9 cellular contexts compared by ENCODE assay signal in the genomic region with DNA sequence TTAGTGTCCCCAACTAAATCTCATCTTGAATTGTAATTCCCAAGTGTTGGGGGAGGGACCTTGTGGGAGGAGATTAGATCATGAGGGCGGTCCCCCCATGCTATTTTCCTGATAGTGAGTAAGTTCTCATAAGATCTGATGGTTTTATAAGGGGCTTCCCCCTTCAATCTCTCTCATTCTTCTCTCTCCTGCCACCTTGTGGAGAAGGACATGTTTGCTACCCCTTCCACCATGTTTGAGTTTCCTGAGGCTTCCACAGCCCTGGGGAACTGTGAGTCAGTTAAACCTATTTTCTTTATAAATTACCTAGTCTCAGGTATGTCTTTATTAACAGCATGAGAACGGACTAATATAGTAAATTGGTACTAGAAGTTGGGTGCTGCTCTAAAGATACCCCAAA.
DNase-seq lines count a peak whose midpoint lies in the region; ATAC-seq, FAIRE-seq and TF ChIP-seq lines count a peak whose summit lies in the region.
"Had no signal": no experiment of that assay in that cellular context is flagged by ENCODE, and none has a peak within 500 bp of the region (broad histone marks: within the 10 kb centered on the region; RNA-seq: fewer than 3 reads in every experiment).

No MANE protein-coding gene starts in this region.

- no peaks in the 10 kb centered on the region for H3K9me1 ChIP-seq in keratinocyte (ENCODE audit: control insufficient read depth, extremely low read depth, insufficient read depth, low read length)

- no peaks in the 10 kb centered on the region for H3K27me3 Mint-ChIP-seq in T-helper 17 cell
- H3K27me3 Mint-ChIP-seq: central memory CD8-positive, alpha-beta T cell had no signal

- no peaks in the 10 kb centered on the region for H3K4me1 Mint-ChIP-seq in T-helper 17 cell
- H3K4me1 Mint-ChIP-seq: central memory CD8-positive, alpha-beta T cell had no signal

- no peaks in the 10 kb centered on the region for H4K20me1 ChIP-seq in keratinocyte (ENCODE audit: control insufficient read depth, extremely low read depth, insufficient read depth, low read length)

- no peak overlapping the region for H3K4me2 ChIP-seq in keratinocyte (ENCODE audit: control insufficient read depth, extremely low read depth, insufficient read depth, low read depth, low read length)

- dilution Hi-C loops in keratinocyte (cut with MboI; ENCODE audit: extremely low pct_ligation_motif_present, low sequenced_read_pairs), result no loop called here

- no peak overlapping the region for H3K4me3 ChIP-seq in keratinocyte (ENCODE audit: control insufficient read depth in 2 of 3, extremely low read depth in 1 of 3, insufficient read depth in 2 of 3, low read depth in 1 of 3, low read length in 3 of 3)
- H3K4me3 ChIP-seq in dorsolateral prefrontal cortex, result no peak overlapping the region

- no peak overlapping the region for H3K4me3 Mint-ChIP-seq in T-helper 17 cell
- H3K4me3 Mint-ChIP-seq: central memory CD8-positive, alpha-beta T cell had no signal

- H3K79me2 ChIP-seq in keratinocyte (ENCODE audit: control insufficient read depth, insufficient read depth, low read length), result no peaks in the 10 kb centered on the region

- no peaks in the 10 kb centered on the region for H3K36me3 Mint-ChIP-seq in T-helper 17 cell (ENCODE audit: low read depth)

- H3K4me1 ChIP-seq in keratinocyte (ENCODE audit: control insufficient read depth, extremely low read depth, insufficient read depth, low read length), result no peaks in the 10 kb centered on the region

- no peak overlapping the region for H2AFZ ChIP-seq in keratinocyte (ENCODE audit: control insufficient read depth, low read length)

- H3K9me3 ChIP-seq in keratinocyte (ENCODE audit: control insufficient read depth, low read depth, low read length) (no peaks in the 10 kb centered on the region), T-helper 17 cell (ENCODE audit: control insufficient read depth, low read length, poor library complexity, severe bottlenecking) (no peaks in the 10 kb centered on the region)

- no peak overlapping the region for H3K27ac Mint-ChIP-seq in T-helper 17 cell

- ATAC-seq in GM18517 (IDR thresholded peaks at IDR 0.05; ENCODE audit: unreplicated experiment), result peak; percentile 68
- ATAC-seq in HG02610 (IDR thresholded peaks at IDR 0.05; ENCODE audit: unreplicated experiment), result peak; percentile 68
- ATAC-seq in T-helper 17 cell, result no peak
- no peak for ATAC-seq in GM19035 (IDR thresholded peaks at IDR 0.05; ENCODE audit: unreplicated experiment)

- TF ChIP-seq CTCF in keratinocyte (optimal IDR thresholded peaks at IDR 0.05 in 1 of 3, IDR thresholded peaks at IDR 0.05 in 1 of 3, conservative IDR thresholded peaks at IDR 0.05 in 1 of 3; ENCODE audit: extremely low read depth in 1 of 3, insufficient read depth in 2 of 3, low read length in 3 of 3), result peak; percentile 15 to 59 (median 18)
- peak in 2 of 56 donors; percentile 17 to 20 for TF ChIP-seq CTCF in dorsolateral prefrontal cortex (IDR thresholded peaks at IDR 0.05 in 54 of 56, conservative IDR thresholded peaks at IDR 0.05 in 2 of 56; ENCODE audit: low read depth in 1 of 56, partially characterized antibody in 56 of 56)

- FAIRE-seq in keratinocyte (lab: Jason Lieb, UNC), result no peak

- H3K27ac ChIP-seq in keratinocyte (ENCODE audit: control insufficient read depth, insufficient read depth, low read length) (no peak overlapping the region), dorsolateral prefrontal cortex (no peak overlapping the region)

- no peaks in the 10 kb centered on the region for H3K36me3 ChIP-seq in keratinocyte (ENCODE audit: control insufficient read depth in 2 of 2, extremely low read depth in 1 of 2, insufficient read depth in 2 of 2, low read length in 2 of 2)

- no peak overlapping the region for H3K9ac ChIP-seq in keratinocyte (ENCODE audit: control insufficient read depth, extremely low read depth, insufficient read depth, low read length)

- no peaks in the 10 kb centered on the region for H3K27me3 ChIP-seq in keratinocyte (ENCODE audit: control insufficient read depth, extremely low read depth, insufficient read depth, low read length)
- H3K27me3 ChIP-seq in dorsolateral prefrontal cortex, result no peaks in the 10 kb centered on the region

- intact Hi-C loops in dorsolateral prefrontal cortex (cut with DNase I), result no loop called here

- peak; percentile 3 for DNase-seq in NCI-H748 treated with DMSO at 0.1 percent for 48 hours (lab: John Stamatoyannopoulos, UW)
- no peak for DNase-seq in keratinocyte (ENCODE audit: low read depth, low spot score)
- no peak for DNase-seq in T-helper 17 cell
- no peak for DNase-seq in dorsolateral prefrontal cortex
- DNase-seq: NCI-H2029 had no signal

Comparison
In these comparisons a context has a peak if more than half of its experiments do, and no peak if none do; other contexts are left out.
1. ATAC-seq: peak in GM18517 (single experiment) and HG02610 (single experiment); none in T-helper 17 cell (single experiment) and GM19035 (single experiment).